In the genomic region with DNA sequence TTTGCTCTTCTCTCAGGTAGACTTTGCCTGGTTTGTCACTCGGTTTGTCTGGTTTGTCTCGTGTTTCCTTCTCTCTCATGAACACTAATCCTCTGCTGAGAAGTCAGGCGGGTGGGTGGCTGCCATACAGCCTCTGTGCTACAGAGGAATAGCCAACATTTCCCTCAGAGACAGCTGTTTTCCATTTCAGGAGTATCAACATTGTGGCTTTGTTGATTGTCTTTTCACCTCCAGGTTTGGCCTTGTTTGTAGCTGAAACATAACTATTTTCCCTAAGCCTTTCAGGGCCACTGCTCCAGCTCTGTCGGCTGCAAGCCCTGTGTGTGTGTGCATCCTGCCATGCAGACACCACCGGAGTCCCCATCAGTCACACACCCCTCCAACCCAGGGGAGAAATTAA, we compare ENCODE assay signal across 1 cellular context.
TF ChIP-seq lines count a peak whose summit lies in the region.

No MANE protein-coding gene starts in this region.

TF ChIP-seq in GM23338, 12 proteins besides CTCF, POLR2A, EP300 and RAD21:
- TF ChIP-seq EZH2phosphoT487 (IDR thresholded peaks at IDR 0.05; ENCODE audit: unreplicated experiment): no peak
- no peak for TF ChIP-seq NANOG (IDR thresholded peaks at IDR 0.05; ENCODE audit: borderline replicate concordance)
- no peak for TF ChIP-seq POLR2AphosphoS5 (IDR thresholded peaks at IDR 0.05; ENCODE audit: low read depth)
- TF ChIP-seq STAT1 (IDR thresholded peaks at IDR 0.05; ENCODE audit: unreplicated experiment): no peak
